Comparison of ENCODE assay signal across 8 cellular contexts in genomic region chr9:35102769-35103659, GRCh38. TPM values are rescaled to one million over a fixed set of nuclear protein-coding genes. Genes with fewer than 3 reads are reported as not detected.
DNase-seq lines count a peak whose midpoint lies in the region; ATAC-seq lines count a peak whose summit lies in the region.

Gene STOML2 (minus strand): TSS chr9:35103131. CDS start chr9:35103094, 37 bp downstream.

- peak within 1 kb of the TSS; percentile 93 for H3K27ac Mint-ChIP-seq in activated CD4-positive, alpha-beta T cell treated with anti-CD3 and anti-CD28 coated beads, Interleukin-2, amount 10 ng/mL, durations not matched to agents 7 days and 5 days

- CTCF ChIA-PET in activated CD4-positive, alpha-beta T cell treated with anti-CD3 and anti-CD28 coated beads, Interleukin-2, amount 10 ng/mL, durations not matched to agents 7 days and 5 days (lab: Charles Lee), result interaction anchor here (0.9 to 6.6 kb wide), 3 partner anchors 9 to 24 kb away, joined by 3 to 39 read pairs (median 19); partner anchors contain the start of genes ATOSB and FANCG

- peak within 1 kb of the TSS; percentile 98 for H3K4me3 Mint-ChIP-seq in activated CD4-positive, alpha-beta T cell treated with anti-CD3 and anti-CD28 coated beads, Interleukin-2, amount 10 ng/mL, durations not matched to agents 7 days and 5 days

- H3K36me3 Mint-ChIP-seq in activated CD4-positive, alpha-beta T cell treated with anti-CD3 and anti-CD28 coated beads, Interleukin-2, amount 10 ng/mL, durations not matched to agents 7 days and 5 days (ENCODE audit: low read depth), result peaks cover 41% of the 10 kb centered on the region

- no peaks in the 10 kb centered on the region for H3K27me3 Mint-ChIP-seq in activated CD4-positive, alpha-beta T cell treated with anti-CD3 and anti-CD28 coated beads, Interleukin-2, amount 10 ng/mL, durations not matched to agents 7 days and 5 days

- no peaks in the 10 kb centered on the region for H3K27me3 ChIP-seq in BLaER1

- H3K27ac ChIP-seq in BLaER1, result peak within 1 kb of the TSS; percentile 90

- H3K9ac ChIP-seq in BLaER1, result peak within 1 kb of the TSS; percentile 96

- no peaks in the 10 kb centered on the region for H3K9me3 Mint-ChIP-seq in activated CD4-positive, alpha-beta T cell treated with anti-CD3 and anti-CD28 coated beads, Interleukin-2, amount 10 ng/mL, durations not matched to agents 7 days and 5 days

- DNase-seq in NCI-H69 (lab: John Stamatoyannopoulos, UW), result peak; percentile 99
- peak; percentile 95 for DNase-seq in activated CD4-positive, alpha-beta T cell treated with anti-CD3 and anti-CD28 coated beads, Interleukin-2, amount 10 ng/mL, durations not matched to agents 7 days and 5 days
- DNase-seq in dedifferentiated amniotic fluid mesenchymal stem cell (ENCODE audit: extremely low spot score), result peak; percentile 97
- peak; percentile 99 for DNase-seq in left kidney (ENCODE audit: low read depth, low spot score)
- DNase-seq in stimulated activated CD4-positive, alpha-beta T cell treated with anti-CD3 and anti-CD28 coated beads, Interleukin-2, amount 100 ng/mL, for 24 hours, result peak; percentile 90 to 93

- peak within 1 kb of the TSS; percentile 90 for H3K4me3 ChIP-seq in BLaER1

- ATAC-seq in GM19328 (IDR thresholded peaks at IDR 0.05; ENCODE audit: unreplicated experiment) (peak; percentile 96), HG03520 (IDR thresholded peaks at IDR 0.05; ENCODE audit: unreplicated experiment) (peak; percentile 86)

- H3K4me2 ChIP-seq in BLaER1, result peak within 1 kb of the TSS; percentile 100

- peaks cover 42% of the 10 kb centered on the region for H3K4me1 Mint-ChIP-seq in activated CD4-positive, alpha-beta T cell treated with anti-CD3 and anti-CD28 coated beads, Interleukin-2, amount 10 ng/mL, durations not matched to agents 7 days and 5 days

- H3K9me3 ChIP-seq in BLaER1, result no peaks in the 10 kb centered on the region

- peaks cover 68% of the 10 kb centered on the region for H3K36me3 ChIP-seq in BLaER1

- POLR2A ChIA-PET in activated CD4-positive, alpha-beta T cell treated with anti-CD3 and anti-CD28 coated beads, Interleukin-2, amount 10 ng/mL, durations not matched to agents 7 days and 5 days (lab: Charles Lee), result interaction anchor here (1.1 kb wide), 1 partner anchor 9 kb away, joined by 6 read pairs; no protein-coding TSS in a partner anchor

- H3K4me1 ChIP-seq in BLaER1, result peaks cover 34% of the 10 kb centered on the region

- H4K20me1 ChIP-seq in BLaER1, result 0 out of 2 replicates have a peak, but pooled peaks cover 2% of the 10 kb centered on the region

RNA-seq across cellular contexts. Expression of gene STOML2, which starts in this region (rescaled TPM):
- total RNA-seq in activated CD4-positive, alpha-beta T cell treated with anti-CD3 and anti-CD28 coated beads, Interleukin-2, amount 10 ng/mL, durations not matched to agents 7 days and 5 days, result 100 to 1,000 TPM; 104 to 108 TPM

Comparison
In these comparisons a context has a peak if more than half of its experiments do, and no peak if none do; other contexts are left out.
1. Peak in every context shown above with its lines: DNase-seq, ATAC-seq, H3K4me3 ChIP-seq and H3K27ac ChIP-seq.